Comparison of ENCODE assay signal across 1 cellular context in the genomic region with DNA sequence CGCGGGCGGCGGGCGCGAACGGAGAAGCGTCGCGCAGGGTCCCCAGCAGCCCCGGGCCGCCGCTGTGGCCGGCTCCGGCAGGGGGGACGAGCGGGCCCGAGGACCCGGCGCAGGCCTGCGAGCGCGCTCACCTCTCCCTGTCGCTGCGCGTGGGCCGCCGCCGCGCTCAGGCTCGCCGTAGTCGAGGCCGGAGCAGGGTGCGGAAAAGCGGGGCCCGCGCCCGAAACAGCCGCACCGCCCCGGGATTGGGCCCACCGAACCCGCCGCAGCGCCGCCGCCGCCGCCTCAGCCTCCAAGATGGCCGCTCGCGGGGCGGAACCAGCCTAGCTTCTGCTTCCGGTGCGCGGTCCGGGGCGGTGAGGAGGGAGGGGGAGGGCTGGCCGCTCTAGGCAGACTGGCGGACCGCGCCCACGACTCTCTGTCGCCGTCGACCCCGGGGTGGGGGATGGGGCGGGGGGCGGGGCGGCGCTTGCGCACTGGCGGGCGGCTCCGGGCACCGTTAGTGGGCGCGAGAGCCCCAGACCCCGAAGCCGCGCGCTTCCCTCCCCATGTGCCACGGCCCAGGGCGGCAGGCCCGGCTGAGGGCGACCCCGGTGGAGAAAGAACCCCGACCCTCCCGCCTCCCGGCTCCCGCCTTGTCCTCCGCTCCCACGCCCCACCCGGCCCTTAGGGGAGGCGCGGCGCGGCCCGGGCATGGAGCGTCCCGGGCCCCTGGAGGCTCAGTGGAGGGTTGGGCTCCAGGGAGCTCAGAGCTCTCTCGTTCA.
TF ChIP-seq lines count a peak whose summit lies in the region.

A gene (minus strand): TSS at position 320 of the 764 bp plus-strand sequence. CDS start 5,862 bp downstream, outside the sequence.

TF ChIP-seq in H1, 55 proteins besides CTCF, POLR2A, EP300 and RAD21:
- TF ChIP-seq SIX5 (IDR thresholded peaks at IDR 0.05; ENCODE audit: low read depth, low read length) (no peak), CBX5 (IDR thresholded peaks at IDR 0.05; ENCODE audit: low read depth, low read length) (no peak), CHD2 (IDR thresholded peaks at IDR 0.05; ENCODE audit: low read length) (no peak), SAP30 (IDR thresholded peaks at IDR 0.05; ENCODE audit: insufficient read depth, insufficient replicate concordance, low read length) (no peak), CEBPB (IDR thresholded peaks at IDR 0.05; ENCODE audit: low read depth, low read length) (no peak), ASH2L (IDR thresholded peaks at IDR 0.05; ENCODE audit: low read length) (no peak), ZNF274 (IDR thresholded peaks at IDR 0.05; ENCODE audit: borderline replicate concordance, extremely low read depth, low read length) (no peak), SIN3A (conservative IDR thresholded peaks at IDR 0.05 in 1 of 2, IDR thresholded peaks at IDR 0.05 in 1 of 2; ENCODE audit: low read depth in 1 of 2, low read length in 2 of 2) (peak in 1 of 2 experiments; percentile 54; a peak in 1 of 4 replicates), KDM1A (IDR thresholded peaks at IDR 0.05; ENCODE audit: borderline replicate concordance, low read length) (0 out of 2 replicates have a peak, but pooled peaks have one; percentile 31), TEAD4 (IDR thresholded peaks at IDR 0.05; ENCODE audit: low read depth, low read length) (no peak), SP1 (IDR thresholded peaks at IDR 0.05; ENCODE audit: low read depth, low read length) (no peak), JUND (IDR thresholded peaks at IDR 0.05; ENCODE audit: low read length) (no peak), HDAC6 (IDR thresholded peaks at IDR 0.05; ENCODE audit: low read depth, low read length) (no peak), CHD1 (IDR thresholded peaks at IDR 0.05; ENCODE audit: low read depth, low read length) (no peak), TAF7 (optimal IDR thresholded peaks at IDR 0.05; ENCODE audit: borderline replicate concordance, low read depth, low read length) (peak; percentile 28), KDM4A (IDR thresholded peaks at IDR 0.05; ENCODE audit: low read depth, low read length, severe bottlenecking) (peak; percentile 62), KDM5A (IDR thresholded peaks at IDR 0.05; ENCODE audit: low read length) (no peak), BACH1 (IDR thresholded peaks at IDR 0.05; ENCODE audit: low read length) (no peak), CTBP2 (IDR thresholded peaks at IDR 0.05; ENCODE audit: borderline replicate concordance, insufficient read depth, insufficient read length, low read length) (no peak), HDAC2 (IDR thresholded peaks at IDR 0.05; ENCODE audit: borderline replicate concordance in 1 of 2, low read depth in 2 of 2, low read length in 2 of 2) (no peak), TBP (IDR thresholded peaks at IDR 0.05; ENCODE audit: low read depth, low read length) (peak; percentile 65; the same call in 1 of the 2 replicates), RXRA (IDR thresholded peaks at IDR 0.05; ENCODE audit: insufficient read depth, low read depth, low read length) (no peak), SUZ12 (IDR thresholded peaks at IDR 0.05; ENCODE audit: low read length) (no peak), YY1 (IDR thresholded peaks at IDR 0.05; ENCODE audit: low read depth, low read length) (peak; percentile 97), RBBP5 (IDR thresholded peaks at IDR 0.05; ENCODE audit: borderline replicate concordance, low read depth, low read length) (peak; percentile 41; the same call in 1 of the 2 replicates), TCF12 (IDR thresholded peaks at IDR 0.05; ENCODE audit: low read depth, low read length) (no peak), BCL11A (IDR thresholded peaks at IDR 0.05; ENCODE audit: low read depth in 2 of 2, low read length in 2 of 2) (no peak), EGR1 (IDR thresholded peaks at IDR 0.05; ENCODE audit: borderline replicate concordance, low read depth, low read length) (peak; percentile 77), GTF2F1 (IDR thresholded peaks at IDR 0.05; ENCODE audit: borderline replicate concordance, low read depth, low read length) (no peak), SIRT6 (IDR thresholded peaks at IDR 0.05; ENCODE audit: low read length) (no peak), TAF1 (IDR thresholded peaks at IDR 0.05; ENCODE audit: low read depth, low read length) (peak; percentile 74), RFX5 (IDR thresholded peaks at IDR 0.05; ENCODE audit: borderline replicate concordance, low read depth, low read length) (no peak), POLR2AphosphoS5 (IDR thresholded peaks at IDR 0.05; ENCODE audit: low read depth, low read length) (peak; percentile 74; the same call in 1 of the 2 replicates), PHF8 (conservative IDR thresholded peaks at IDR 0.05; ENCODE audit: low read depth, low read length) (peak; percentile 76), NRF1 (IDR thresholded peaks at IDR 0.05; ENCODE audit: low read depth, low read length) (peak; percentile 38), CREB1 (IDR thresholded peaks at IDR 0.05) (peak; percentile 75), GABPA (IDR thresholded peaks at IDR 0.05; ENCODE audit: borderline replicate concordance, insufficient read depth, low read length) (peak; percentile 86), NANOG (IDR thresholded peaks at IDR 0.05; ENCODE audit: insufficient read depth, low read depth, low read length, poor library complexity, severe bottlenecking) (peak; percentile 10), SP2 (IDR thresholded peaks at IDR 0.05; ENCODE audit: low read length) (peak; percentile 77)
- TF ChIP-seq, protein P1, sequence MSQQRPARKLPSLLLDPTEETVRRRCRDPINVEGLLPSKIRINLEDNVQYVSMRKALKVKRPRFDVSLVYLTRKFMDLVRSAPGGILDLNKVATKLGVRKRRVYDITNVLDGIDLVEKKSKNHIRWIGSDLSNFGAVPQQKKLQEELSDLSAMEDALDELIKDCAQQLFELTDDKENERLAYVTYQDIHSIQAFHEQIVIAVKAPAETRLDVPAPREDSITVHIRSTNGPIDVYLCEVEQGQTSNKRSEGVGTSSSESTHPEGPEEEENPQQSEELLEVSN (IDR thresholded peaks at IDR 0.05): peak; percentile 56
- TF ChIP-seq, protein P2, sequence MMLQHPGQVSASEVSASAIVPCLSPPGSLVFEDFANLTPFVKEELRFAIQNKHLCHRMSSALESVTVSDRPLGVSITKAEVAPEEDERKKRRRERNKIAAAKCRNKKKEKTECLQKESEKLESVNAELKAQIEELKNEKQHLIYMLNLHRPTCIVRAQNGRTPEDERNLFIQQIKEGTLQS (IDR thresholded peaks at IDR 0.05; ENCODE audit: insufficient read depth, low read depth, low read length): no peak
- TF ChIP-seq, protein P3, sequence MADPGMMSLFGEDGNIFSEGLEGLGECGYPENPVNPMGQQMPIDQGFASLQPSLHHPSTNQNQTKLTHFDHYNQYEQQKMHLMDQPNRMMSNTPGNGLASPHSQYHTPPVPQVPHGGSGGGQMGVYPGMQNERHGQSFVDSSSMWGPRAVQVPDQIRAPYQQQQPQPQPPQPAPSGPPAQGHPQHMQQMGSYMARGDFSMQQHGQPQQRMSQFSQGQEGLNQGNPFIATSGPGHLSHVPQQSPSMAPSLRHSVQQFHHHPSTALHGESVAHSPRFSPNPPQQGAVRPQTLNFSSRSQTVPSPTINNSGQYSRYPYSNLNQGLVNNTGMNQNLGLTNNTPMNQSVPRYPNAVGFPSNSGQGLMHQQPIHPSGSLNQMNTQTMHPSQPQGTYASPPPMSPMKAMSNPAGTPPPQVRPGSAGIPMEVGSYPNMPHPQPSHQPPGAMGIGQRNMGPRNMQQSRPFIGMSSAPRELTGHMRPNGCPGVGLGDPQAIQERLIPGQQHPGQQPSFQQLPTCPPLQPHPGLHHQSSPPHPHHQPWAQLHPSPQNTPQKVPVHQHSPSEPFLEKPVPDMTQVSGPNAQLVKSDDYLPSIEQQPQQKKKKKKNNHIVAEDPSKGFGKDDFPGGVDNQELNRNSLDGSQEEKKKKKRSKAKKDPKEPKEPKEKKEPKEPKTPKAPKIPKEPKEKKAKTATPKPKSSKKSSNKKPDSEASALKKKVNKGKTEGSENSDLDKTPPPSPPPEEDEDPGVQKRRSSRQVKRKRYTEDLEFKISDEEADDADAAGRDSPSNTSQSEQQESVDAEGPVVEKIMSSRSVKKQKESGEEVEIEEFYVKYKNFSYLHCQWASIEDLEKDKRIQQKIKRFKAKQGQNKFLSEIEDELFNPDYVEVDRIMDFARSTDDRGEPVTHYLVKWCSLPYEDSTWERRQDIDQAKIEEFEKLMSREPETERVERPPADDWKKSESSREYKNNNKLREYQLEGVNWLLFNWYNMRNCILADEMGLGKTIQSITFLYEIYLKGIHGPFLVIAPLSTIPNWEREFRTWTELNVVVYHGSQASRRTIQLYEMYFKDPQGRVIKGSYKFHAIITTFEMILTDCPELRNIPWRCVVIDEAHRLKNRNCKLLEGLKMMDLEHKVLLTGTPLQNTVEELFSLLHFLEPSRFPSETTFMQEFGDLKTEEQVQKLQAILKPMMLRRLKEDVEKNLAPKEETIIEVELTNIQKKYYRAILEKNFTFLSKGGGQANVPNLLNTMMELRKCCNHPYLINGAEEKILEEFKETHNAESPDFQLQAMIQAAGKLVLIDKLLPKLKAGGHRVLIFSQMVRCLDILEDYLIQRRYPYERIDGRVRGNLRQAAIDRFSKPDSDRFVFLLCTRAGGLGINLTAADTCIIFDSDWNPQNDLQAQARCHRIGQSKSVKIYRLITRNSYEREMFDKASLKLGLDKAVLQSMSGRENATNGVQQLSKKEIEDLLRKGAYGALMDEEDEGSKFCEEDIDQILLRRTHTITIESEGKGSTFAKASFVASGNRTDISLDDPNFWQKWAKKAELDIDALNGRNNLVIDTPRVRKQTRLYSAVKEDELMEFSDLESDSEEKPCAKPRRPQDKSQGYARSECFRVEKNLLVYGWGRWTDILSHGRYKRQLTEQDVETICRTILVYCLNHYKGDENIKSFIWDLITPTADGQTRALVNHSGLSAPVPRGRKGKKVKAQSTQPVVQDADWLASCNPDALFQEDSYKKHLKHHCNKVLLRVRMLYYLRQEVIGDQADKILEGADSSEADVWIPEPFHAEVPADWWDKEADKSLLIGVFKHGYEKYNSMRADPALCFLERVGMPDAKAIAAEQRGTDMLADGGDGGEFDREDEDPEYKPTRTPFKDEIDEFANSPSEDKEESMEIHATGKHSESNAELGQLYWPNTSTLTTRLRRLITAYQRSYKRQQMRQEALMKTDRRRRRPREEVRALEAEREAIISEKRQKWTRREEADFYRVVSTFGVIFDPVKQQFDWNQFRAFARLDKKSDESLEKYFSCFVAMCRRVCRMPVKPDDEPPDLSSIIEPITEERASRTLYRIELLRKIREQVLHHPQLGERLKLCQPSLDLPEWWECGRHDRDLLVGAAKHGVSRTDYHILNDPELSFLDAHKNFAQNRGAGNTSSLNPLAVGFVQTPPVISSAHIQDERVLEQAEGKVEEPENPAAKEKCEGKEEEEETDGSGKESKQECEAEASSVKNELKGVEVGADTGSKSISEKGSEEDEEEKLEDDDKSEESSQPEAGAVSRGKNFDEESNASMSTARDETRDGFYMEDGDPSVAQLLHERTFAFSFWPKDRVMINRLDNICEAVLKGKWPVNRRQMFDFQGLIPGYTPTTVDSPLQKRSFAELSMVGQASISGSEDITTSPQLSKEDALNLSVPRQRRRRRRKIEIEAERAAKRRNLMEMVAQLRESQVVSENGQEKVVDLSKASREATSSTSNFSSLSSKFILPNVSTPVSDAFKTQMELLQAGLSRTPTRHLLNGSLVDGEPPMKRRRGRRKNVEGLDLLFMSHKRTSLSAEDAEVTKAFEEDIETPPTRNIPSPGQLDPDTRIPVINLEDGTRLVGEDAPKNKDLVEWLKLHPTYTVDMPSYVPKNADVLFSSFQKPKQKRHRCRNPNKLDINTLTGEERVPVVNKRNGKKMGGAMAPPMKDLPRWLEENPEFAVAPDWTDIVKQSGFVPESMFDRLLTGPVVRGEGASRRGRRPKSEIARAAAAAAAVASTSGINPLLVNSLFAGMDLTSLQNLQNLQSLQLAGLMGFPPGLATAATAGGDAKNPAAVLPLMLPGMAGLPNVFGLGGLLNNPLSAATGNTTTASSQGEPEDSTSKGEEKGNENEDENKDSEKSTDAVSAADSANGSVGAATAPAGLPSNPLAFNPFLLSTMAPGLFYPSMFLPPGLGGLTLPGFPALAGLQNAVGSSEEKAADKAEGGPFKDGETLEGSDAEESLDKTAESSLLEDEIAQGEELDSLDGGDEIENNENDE (IDR thresholded peaks at IDR 0.05; ENCODE audit: insufficient replicate concordance, low read length): no peak
- TF ChIP-seq, protein P4, sequence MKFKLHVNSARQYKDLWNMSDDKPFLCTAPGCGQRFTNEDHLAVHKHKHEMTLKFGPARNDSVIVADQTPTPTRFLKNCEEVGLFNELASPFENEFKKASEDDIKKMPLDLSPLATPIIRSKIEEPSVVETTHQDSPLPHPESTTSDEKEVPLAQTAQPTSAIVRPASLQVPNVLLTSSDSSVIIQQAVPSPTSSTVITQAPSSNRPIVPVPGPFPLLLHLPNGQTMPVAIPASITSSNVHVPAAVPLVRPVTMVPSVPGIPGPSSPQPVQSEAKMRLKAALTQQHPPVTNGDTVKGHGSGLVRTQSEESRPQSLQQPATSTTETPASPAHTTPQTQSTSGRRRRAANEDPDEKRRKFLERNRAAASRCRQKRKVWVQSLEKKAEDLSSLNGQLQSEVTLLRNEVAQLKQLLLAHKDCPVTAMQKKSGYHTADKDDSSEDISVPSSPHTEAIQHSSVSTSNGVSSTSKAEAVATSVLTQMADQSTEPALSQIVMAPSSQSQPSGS (IDR thresholded peaks at IDR 0.05; ENCODE audit: low read length): no peak
- TF ChIP-seq, protein P5, sequence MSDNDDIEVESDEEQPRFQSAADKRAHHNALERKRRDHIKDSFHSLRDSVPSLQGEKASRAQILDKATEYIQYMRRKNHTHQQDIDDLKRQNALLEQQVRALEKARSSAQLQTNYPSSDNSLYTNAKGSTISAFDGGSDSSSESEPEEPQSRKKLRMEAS (IDR thresholded peaks at IDR 0.05): 0 out of 2 replicates have a peak, but pooled peaks have one; percentile 45
TF ChIP-seq in H1: peak in this region for 18.
